In the genomic region with DNA sequence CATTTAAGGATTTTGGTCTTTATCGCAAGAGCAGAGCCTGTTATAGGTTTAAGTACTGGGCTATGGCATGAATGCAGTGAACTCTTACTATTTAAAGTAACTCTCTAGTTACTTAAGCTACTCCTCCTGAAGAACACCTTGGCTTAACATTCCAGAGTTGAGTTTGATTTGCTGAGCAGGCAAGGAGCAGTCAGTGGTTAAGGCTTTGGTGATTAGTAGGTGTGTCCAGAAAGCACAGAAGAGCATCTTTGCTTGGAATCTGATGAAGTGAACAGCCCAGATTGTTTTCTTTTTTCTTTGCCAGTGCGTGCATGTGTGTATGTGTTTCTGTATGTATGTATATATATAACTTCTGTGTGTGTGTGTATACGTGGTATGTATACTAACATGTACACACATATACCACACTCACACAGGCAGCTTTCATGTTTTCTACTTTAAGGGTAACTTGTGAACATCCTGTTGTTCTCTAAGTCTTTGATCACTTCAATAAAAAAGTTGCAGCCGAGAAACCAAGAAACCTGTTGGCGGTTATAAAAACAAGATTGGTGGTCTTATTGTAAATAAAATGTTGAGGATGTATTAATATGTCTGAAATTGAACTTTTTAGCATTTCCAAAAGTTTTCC, we compare ENCODE assay signal across 1 cellular context.
TF ChIP-seq lines count a peak whose summit lies in the region.

No MANE protein-coding gene starts in this region.

TF ChIP-seq in GM23338, 12 proteins besides CTCF, POLR2A, EP300 and RAD21:
- TF ChIP-seq, protein P1, sequence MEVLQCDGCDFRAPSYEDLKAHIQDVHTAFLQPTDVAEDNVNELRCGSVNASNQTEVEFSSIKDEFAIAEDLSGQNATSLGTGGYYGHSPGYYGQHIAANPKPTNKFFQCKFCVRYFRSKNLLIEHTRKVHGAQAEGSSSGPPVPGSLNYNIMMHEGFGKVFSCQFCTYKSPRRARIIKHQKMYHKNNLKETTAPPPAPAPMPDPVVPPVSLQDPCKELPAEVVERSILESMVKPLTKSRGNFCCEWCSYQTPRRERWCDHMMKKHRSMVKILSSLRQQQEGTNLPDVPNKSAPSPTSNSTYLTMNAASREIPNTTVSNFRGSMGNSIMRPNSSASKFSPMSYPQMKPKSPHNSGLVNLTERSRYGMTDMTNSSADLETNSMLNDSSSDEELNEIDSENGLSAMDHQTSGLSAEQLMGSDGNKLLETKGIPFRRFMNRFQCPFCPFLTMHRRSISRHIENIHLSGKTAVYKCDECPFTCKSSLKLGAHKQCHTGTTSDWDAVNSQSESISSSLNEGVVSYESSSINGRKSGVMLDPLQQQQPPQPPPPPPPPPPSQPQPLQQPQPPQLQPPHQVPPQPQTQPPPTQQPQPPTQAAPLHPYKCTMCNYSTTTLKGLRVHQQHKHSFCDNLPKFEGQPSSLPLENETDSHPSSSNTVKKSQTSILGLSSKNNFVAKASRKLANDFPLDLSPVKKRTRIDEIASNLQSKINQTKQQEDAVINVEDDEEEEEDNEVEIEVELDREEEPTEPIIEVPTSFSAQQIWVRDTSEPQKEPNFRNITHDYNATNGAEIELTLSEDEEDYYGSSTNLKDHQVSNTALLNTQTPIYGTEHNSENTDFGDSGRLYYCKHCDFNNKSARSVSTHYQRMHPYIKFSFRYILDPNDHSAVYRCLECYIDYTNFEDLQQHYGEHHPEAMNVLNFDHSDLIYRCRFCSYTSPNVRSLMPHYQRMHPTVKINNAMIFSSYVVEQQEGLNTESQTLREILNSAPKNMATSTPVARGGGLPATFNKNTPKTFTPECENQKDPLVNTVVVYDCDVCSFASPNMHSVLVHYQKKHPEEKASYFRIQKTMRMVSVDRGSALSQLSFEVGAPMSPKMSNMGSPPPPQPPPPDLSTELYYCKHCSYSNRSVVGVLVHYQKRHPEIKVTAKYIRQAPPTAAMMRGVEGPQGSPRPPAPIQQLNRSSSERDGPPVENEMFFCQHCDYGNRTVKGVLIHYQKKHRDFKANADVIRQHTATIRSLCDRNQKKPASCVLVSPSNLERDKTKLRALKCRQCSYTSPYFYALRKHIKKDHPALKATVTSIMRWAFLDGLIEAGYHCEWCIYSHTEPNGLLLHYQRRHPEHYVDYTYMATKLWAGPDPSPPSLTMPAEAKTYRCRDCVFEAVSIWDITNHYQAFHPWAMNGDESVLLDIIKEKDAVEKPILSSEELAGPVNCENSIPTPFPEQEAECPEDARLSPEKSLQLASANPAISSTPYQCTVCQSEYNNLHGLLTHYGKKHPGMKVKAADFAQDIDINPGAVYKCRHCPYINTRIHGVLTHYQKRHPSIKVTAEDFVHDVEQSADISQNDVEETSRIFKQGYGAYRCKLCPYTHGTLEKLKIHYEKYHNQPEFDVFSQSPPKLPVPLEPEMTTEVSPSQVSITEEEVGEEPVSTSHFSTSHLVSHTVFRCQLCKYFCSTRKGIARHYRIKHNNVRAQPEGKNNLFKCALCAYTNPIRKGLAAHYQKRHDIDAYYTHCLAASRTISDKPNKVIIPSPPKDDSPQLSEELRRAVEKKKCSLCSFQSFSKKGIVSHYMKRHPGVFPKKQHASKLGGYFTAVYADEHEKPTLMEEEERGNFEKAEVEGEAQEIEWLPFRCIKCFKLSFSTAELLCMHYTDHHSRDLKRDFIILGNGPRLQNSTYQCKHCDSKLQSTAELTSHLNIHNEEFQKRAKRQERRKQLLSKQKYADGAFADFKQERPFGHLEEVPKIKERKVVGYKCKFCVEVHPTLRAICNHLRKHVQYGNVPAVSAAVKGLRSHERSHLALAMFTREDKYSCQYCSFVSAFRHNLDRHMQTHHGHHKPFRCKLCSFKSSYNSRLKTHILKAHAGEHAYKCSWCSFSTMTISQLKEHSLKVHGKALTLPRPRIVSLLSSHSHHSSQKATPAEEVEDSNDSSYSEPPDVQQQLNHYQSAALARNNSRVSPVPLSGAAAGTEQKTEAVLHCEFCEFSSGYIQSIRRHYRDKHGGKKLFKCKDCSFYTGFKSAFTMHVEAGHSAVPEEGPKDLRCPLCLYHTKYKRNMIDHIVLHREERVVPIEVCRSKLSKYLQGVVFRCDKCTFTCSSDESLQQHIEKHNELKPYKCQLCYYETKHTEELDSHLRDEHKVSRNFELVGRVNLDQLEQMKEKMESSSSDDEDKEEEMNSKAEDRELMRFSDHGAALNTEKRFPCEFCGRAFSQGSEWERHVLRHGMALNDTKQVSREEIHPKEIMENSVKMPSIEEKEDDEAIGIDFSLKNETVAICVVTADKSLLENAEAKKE (CRISPR knock-in tag; IDR thresholded peaks at IDR 0.05) = no peak
- TF ChIP-seq, protein P2, sequence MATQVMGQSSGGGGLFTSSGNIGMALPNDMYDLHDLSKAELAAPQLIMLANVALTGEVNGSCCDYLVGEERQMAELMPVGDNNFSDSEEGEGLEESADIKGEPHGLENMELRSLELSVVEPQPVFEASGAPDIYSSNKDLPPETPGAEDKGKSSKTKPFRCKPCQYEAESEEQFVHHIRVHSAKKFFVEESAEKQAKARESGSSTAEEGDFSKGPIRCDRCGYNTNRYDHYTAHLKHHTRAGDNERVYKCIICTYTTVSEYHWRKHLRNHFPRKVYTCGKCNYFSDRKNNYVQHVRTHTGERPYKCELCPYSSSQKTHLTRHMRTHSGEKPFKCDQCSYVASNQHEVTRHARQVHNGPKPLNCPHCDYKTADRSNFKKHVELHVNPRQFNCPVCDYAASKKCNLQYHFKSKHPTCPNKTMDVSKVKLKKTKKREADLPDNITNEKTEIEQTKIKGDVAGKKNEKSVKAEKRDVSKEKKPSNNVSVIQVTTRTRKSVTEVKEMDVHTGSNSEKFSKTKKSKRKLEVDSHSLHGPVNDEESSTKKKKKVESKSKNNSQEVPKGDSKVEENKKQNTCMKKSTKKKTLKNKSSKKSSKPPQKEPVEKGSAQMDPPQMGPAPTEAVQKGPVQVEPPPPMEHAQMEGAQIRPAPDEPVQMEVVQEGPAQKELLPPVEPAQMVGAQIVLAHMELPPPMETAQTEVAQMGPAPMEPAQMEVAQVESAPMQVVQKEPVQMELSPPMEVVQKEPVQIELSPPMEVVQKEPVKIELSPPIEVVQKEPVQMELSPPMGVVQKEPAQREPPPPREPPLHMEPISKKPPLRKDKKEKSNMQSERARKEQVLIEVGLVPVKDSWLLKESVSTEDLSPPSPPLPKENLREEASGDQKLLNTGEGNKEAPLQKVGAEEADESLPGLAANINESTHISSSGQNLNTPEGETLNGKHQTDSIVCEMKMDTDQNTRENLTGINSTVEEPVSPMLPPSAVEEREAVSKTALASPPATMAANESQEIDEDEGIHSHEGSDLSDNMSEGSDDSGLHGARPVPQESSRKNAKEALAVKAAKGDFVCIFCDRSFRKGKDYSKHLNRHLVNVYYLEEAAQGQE (IDR thresholded peaks at IDR 0.05; ENCODE audit: unreplicated experiment) = no peak
- TF ChIP-seq STAT1 (IDR thresholded peaks at IDR 0.05; ENCODE audit: unreplicated experiment) (no peak), POLR2AphosphoS5 (IDR thresholded peaks at IDR 0.05; ENCODE audit: low read depth) (no peak), ZNF114 (CRISPR knock-in tag; IDR thresholded peaks at IDR 0.05) (no peak), EZH2 (IDR thresholded peaks at IDR 0.05; ENCODE audit: low read depth, unreplicated experiment) (no peak), ZNF331 (CRISPR knock-in tag; IDR thresholded peaks at IDR 0.05; ENCODE audit: low read depth) (no peak), EZH2phosphoT487 (IDR thresholded peaks at IDR 0.05; ENCODE audit: unreplicated experiment) (no peak), NANOG (IDR thresholded peaks at IDR 0.05; ENCODE audit: borderline replicate concordance) (no peak), CREB1 (CRISPR knock-in tag; IDR thresholded peaks at IDR 0.05; ENCODE audit: low read depth) (no peak), JUNB (IDR thresholded peaks at IDR 0.05; ENCODE audit: unreplicated experiment) (no peak)
- TF ChIP-seq, protein P3, sequence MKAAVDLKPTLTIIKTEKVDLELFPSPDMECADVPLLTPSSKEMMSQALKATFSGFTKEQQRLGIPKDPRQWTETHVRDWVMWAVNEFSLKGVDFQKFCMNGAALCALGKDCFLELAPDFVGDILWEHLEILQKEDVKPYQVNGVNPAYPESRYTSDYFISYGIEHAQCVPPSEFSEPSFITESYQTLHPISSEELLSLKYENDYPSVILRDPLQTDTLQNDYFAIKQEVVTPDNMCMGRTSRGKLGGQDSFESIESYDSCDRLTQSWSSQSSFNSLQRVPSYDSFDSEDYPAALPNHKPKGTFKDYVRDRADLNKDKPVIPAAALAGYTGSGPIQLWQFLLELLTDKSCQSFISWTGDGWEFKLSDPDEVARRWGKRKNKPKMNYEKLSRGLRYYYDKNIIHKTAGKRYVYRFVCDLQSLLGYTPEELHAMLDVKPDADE (IDR thresholded peaks at IDR 0.05) = no peak
